ENCODE assay signal across 1 cellular context in the genomic region with DNA sequence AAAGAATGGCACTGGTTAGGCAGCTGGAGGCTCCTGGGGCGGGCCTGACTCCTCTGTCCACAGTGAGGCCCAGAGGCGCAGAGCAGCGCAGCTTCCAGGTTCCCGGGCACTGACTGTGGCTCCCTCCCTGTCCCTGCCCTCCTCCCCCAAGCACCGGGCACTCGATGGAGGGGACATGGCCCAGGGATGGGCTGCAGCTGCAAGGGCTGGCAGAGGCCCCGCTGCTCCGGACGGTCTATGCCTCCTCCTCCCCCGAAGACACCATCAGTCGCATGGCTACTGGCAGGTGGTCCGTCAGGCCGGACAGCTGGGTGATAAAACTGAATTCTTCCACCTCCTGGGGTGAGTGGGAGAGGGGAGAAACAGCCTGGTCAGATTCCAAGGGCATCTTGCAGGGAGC.
TF ChIP-seq lines count a peak whose summit lies in the region.

No MANE protein-coding gene starts in this region.

TF ChIP-seq in HepG2, 621 proteins besides CTCF, POLR2A, EP300 and RAD21:
- TF ChIP-seq ZNF20 (CRISPR knock-in tag; IDR thresholded peaks at IDR 0.05) (no peak), RBM22 (optimal IDR thresholded peaks at IDR 0.05; ENCODE audit: low read length) (peak; percentile 49), AKAP8 (CRISPR knock-in tag; IDR thresholded peaks at IDR 0.05) (0 out of 2 replicates have a peak, but pooled peaks have one; percentile 43)
